In the genomic region with DNA sequence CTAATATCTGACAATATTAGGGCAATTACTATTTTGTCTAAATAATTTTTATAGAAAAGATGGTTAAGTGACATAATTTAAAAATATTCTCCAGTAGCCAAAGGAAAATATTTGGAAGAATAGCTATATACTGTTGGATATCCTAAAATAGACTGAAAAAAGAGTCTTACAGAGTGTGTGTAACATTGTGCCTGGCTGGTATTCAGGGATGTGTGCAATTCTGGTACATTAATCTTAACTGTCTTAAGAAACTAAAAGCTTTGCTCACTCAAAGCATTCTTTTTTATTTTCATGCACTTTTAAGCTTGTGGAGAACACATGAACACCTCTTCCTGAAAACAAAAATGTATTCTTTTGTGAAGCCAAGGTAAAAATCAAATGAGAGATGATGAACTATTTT, we compare ENCODE assay signal across 14 cellular contexts. TPM values are rescaled to one million over a fixed set of nuclear protein-coding genes. Genes with fewer than 3 reads are reported as not detected.
DNase-seq lines count a peak whose midpoint lies in the region; ATAC-seq and TF ChIP-seq lines count a peak whose summit lies in the region.
"Had no signal": no experiment of that assay in that cellular context is flagged by ENCODE, and none has a peak within 500 bp of the region (broad histone marks: within the 10 kb centered on the region; RNA-seq: fewer than 3 reads in every experiment).

No MANE protein-coding gene starts in this region.

- no peaks in the 10 kb centered on the region for H4K20me1 ChIP-seq in IMR-90 (ENCODE audit: insufficient read depth, low read length)

- H3K4me1 ChIP-seq in IMR-90 (ENCODE audit: control insufficient read depth, insufficient read depth, low read length) (no peaks in the 10 kb centered on the region; the same call in 1 of the 2 replicates), duodenal mucosa (ENCODE audit: control insufficient read depth in 1 of 2, insufficient read depth in 2 of 2, low read length in 2 of 2) (peaks cover 6 to 7% of the 10 kb centered on the region in 2 donors), mesenchymal stem cell (ENCODE audit: control insufficient read depth, insufficient read depth, low read depth, low read length) (peaks cover 1% of the 10 kb centered on the region), skeletal muscle tissue (ENCODE audit: control insufficient read depth in 3 of 3, insufficient read depth in 3 of 3, low read length in 3 of 3) (peaks cover 0 to 6% (median 5%) of the 10 kb centered on the region in 3 donors)

- peak overlapping the region in 1 of 2 experiments; percentile 35; a peak in 1 of 4 replicates for H4K8ac ChIP-seq in IMR-90 (ENCODE audit: low read depth in 2 of 2, low read length in 2 of 2)
- no peak overlapping the region for H4K8ac ChIP-seq in mesenchymal stem cell (ENCODE audit: low read length)

- no peak overlapping the region for H4K5ac ChIP-seq in IMR-90 (ENCODE audit: low read depth, low read length)

- TF ChIP-seq CTCF in IMR-90 (conservative IDR thresholded peaks at IDR 0.05; ENCODE audit: low read depth, low read length): no peak

- no peak overlapping the region for H2AK5ac ChIP-seq in IMR-90 (ENCODE audit: low read depth, low read length)
- no peak overlapping the region for H2AK5ac ChIP-seq in mesenchymal stem cell (ENCODE audit: low read length, severe bottlenecking)

- H2BK120ac ChIP-seq in IMR-90 (ENCODE audit: low read depth, low read length): no peak overlapping the region
- H2BK120ac ChIP-seq in mesenchymal stem cell (ENCODE audit: low read depth, low read length): no peak overlapping the region

- H3K9me1 ChIP-seq in IMR-90 (ENCODE audit: insufficient read depth, low read length): no peaks in the 10 kb centered on the region

- H3K79me1 ChIP-seq in IMR-90 (ENCODE audit: low read depth in 1 of 2, low read length in 2 of 2) (no peaks in the 10 kb centered on the region), mesenchymal stem cell (replicated peaks; ENCODE audit: low read length, poor library complexity, severe bottlenecking) (peaks cover 6% of the 10 kb centered on the region)

- dilution Hi-C loops in IMR-90 (cut with HindIII; ENCODE audit: low sequenced_read_pairs, unreplicated experiment): no loop called here

- H3K4me2 ChIP-seq in IMR-90 (ENCODE audit: low read depth, low read length): peak overlapping the region; percentile 48
- no peak overlapping the region for H3K4me2 ChIP-seq in mesenchymal stem cell (ENCODE audit: low read length, poor library complexity, severe bottlenecking)

- H3K9me3 ChIP-seq in IMR-90 (ENCODE audit: control insufficient read depth, insufficient read depth, low read length) (no peaks in the 10 kb centered on the region), duodenal mucosa (ENCODE audit: control insufficient read depth in 1 of 2, low read length in 2 of 2) (no peaks in the 10 kb centered on the region), mesenchymal stem cell (ENCODE audit: control insufficient read depth, low read length) (no peaks in the 10 kb centered on the region), skeletal muscle tissue (ENCODE audit: control insufficient read depth in 3 of 3, low read length in 3 of 3) (no peaks in the 10 kb centered on the region)

- H2AFZ ChIP-seq in IMR-90 (replicated peaks; ENCODE audit: low read length, poor library complexity): no peak overlapping the region
- no peak overlapping the region for H2AFZ ChIP-seq in mesenchymal stem cell (ENCODE audit: low read depth, low read length)

- H3K56ac ChIP-seq in IMR-90 (ENCODE audit: extremely low read depth, insufficient read depth, low read length): no peak overlapping the region

- no TSS peak for BruUV-seq in IMR-90 (replicated peaks; lab: Mats Ljungman, UMichigan)

- H3K18ac ChIP-seq in IMR-90 (ENCODE audit: low read depth, low read length): no peak overlapping the region; the same call in 1 of the 2 replicates
- no peak overlapping the region for H3K18ac ChIP-seq in mesenchymal stem cell (ENCODE audit: low read depth in 1 of 2, low read length in 2 of 2)

- no peak for TF ChIP-seq RAD21 in IMR-90 (IDR thresholded peaks at IDR 0.05; ENCODE audit: low read length)

- no peak for TF ChIP-seq POLR2A in IMR-90 (IDR thresholded peaks at IDR 0.05; ENCODE audit: low read depth, low read length)

- POLR2A ChIA-PET in IMR-90 (lab: Charles Lee; ENCODE audit: unreplicated experiment): no interaction called here

- H3K4me3 ChIP-seq in IMR-90 (ENCODE audit: insufficient read depth, low read depth, low read length): no peak overlapping the region
- H3K4me3 ChIP-seq in duodenal mucosa (ENCODE audit: low read depth in 1 of 2, low read length in 2 of 2): no peak overlapping the region
- H3K4me3 ChIP-seq in mesenchymal stem cell (ENCODE audit: insufficient read depth in 1 of 2, low read depth in 1 of 2, low read length in 2 of 2): peak overlapping the region in 1 of 2 experiments; percentile 2
- no peak overlapping the region for H3K4me3 ChIP-seq in skeletal muscle tissue (ENCODE audit: low read length in 3 of 3)

- H3K4ac ChIP-seq in IMR-90 (ENCODE audit: low read depth, low read length) (no peak overlapping the region), mesenchymal stem cell (ENCODE audit: low read depth in 1 of 2, low read length in 2 of 2) (no peak overlapping the region)

- H3K27ac ChIP-seq in IMR-90 (ENCODE audit: insufficient read depth, low read length) (peak overlapping the region; percentile 28; the same call in 1 of the 2 replicates), duodenal mucosa (ENCODE audit: low read depth, low read length) (peak overlapping the region; percentile 14), mesenchymal stem cell (ENCODE audit: low read length, poor library complexity, severe bottlenecking) (peak overlapping the region; percentile 73), skeletal muscle tissue (ENCODE audit: low read depth, low read length) (peak overlapping the region; percentile 3)

- H2BK15ac ChIP-seq in IMR-90 (ENCODE audit: low read depth, low read length): no peak overlapping the region
- H2BK15ac ChIP-seq in mesenchymal stem cell (ENCODE audit: low read depth, poor library complexity, severe bottlenecking): no peak overlapping the region

- 0 out of 2 replicates have a peak overlapping the region, but pooled peaks have one; percentile 53 for H2BK20ac ChIP-seq in IMR-90 (ENCODE audit: low read depth, low read length)

- intact Hi-C loops in IMR-90 (cut with micrococcal nuclease): no loop called here

- H3K23ac ChIP-seq in IMR-90 (ENCODE audit: low read depth, low read length): no peak overlapping the region; the same call in 1 of the 2 replicates
- no peak overlapping the region for H3K23ac ChIP-seq in mesenchymal stem cell (ENCODE audit: low read length in 2 of 2)

- no peak overlapping the region for H3K14ac ChIP-seq in IMR-90 (replicated peaks; ENCODE audit: low read depth, low read length)
- H3K14ac ChIP-seq in mesenchymal stem cell (ENCODE audit: low read length in 2 of 2): no peak overlapping the region

- DNase-seq in IMR-90 (peak; percentile 26), mesenchymal stem cell (no peak), left lobe of liver (ENCODE audit: low spot score) (no peak), DMS 273 (lab: John Stamatoyannopoulos, UW; ENCODE audit: unreplicated experiment) (no peak), OCI-M1 (lab: John Stamatoyannopoulos, UW) (no peak)
- DNase-seq: activated CD4-positive, alpha-beta T cell treated with anti-CD3 and anti-CD28 coated beads, Interleukin-2, amount 50 U/mL, for 48 hours; AML-193; aorta; NCI-H2107; stimulated activated naive CD8-positive, alpha-beta T cell treated with anti-CD3 and anti-CD28 coated beads, Interleukin-15, Interleukin-2, amounts not matched to agents 100 U/mL and 50 U/mL, for 24 hours had no signal

- ATAC-seq in IMR-90 (ENCODE audit: low read depth) (peak; percentile 50), left lobe of liver (no peak), GM21717 (IDR thresholded peaks at IDR 0.05; ENCODE audit: unreplicated experiment) (no peak)
- ATAC-seq: HepG2; stimulated activated naive CD8-positive, alpha-beta T cell treated with anti-CD3 and anti-CD28 coated beads, Interleukin-15, Interleukin-2, amounts not matched to agents 100 U/mL and 50 U/mL, for 24 hours had no signal

- no peak overlapping the region for H2AK9ac ChIP-seq in IMR-90 (replicated peaks; ENCODE audit: low read depth, low read length, poor library complexity)

- CTCF ChIA-PET in IMR-90 (lab: Yijun Ruan, JAX): interaction anchor here (0.5 to 2.1 kb wide), 5 partner anchors 10 to 533 kb away, joined by 3 to 5 read pairs (median 3); a partner anchor contains a TSS

- H2BK12ac ChIP-seq in mesenchymal stem cell (ENCODE audit: low read length in 2 of 2): no peak overlapping the region

- H3K36me3 ChIP-seq in IMR-90 (ENCODE audit: control insufficient read depth, insufficient read depth, low read length) (peaks cover 3% of the 10 kb centered on the region), duodenal mucosa (ENCODE audit: control insufficient read depth in 1 of 2, insufficient read depth in 2 of 2, low read length in 2 of 2) (no peaks in the 10 kb centered on the region), mesenchymal stem cell (ENCODE audit: control insufficient read depth in 1 of 2, insufficient read depth in 2 of 2, low read depth in 1 of 2, low read length in 2 of 2) (peaks cover 0 to 11% of the 10 kb centered on the region in 2 experiments), skeletal muscle tissue (ENCODE audit: control insufficient read depth in 3 of 3, insufficient read depth in 3 of 3, low read length in 3 of 3) (no peaks in the 10 kb centered on the region)

- in situ Hi-C loops in IMR-90 (cut with MboI; ENCODE audit: low sequenced_read_pairs): no loop called here

- H3K27me3 ChIP-seq in IMR-90 (ENCODE audit: control insufficient read depth, insufficient read depth, low read length) (no peaks in the 10 kb centered on the region), duodenal mucosa (ENCODE audit: control insufficient read depth in 1 of 2, insufficient read depth in 2 of 2, low read length in 2 of 2) (no peaks in the 10 kb centered on the region), mesenchymal stem cell (ENCODE audit: control insufficient read depth in 1 of 2, insufficient read depth in 1 of 2, low read length in 2 of 2) (no peaks in the 10 kb centered on the region), skeletal muscle tissue (ENCODE audit: control insufficient read depth in 3 of 3, insufficient read depth in 3 of 3, low read length in 3 of 3) (no peaks in the 10 kb centered on the region)

- H3K9ac ChIP-seq in IMR-90 (ENCODE audit: low read depth, low read length) (no peak overlapping the region), duodenal mucosa (ENCODE audit: low read depth in 1 of 2, low read length in 2 of 2) (no peak overlapping the region), mesenchymal stem cell (ENCODE audit: low read length) (peak overlapping the region; percentile 67), skeletal muscle tissue (ENCODE audit: low read depth in 1 of 3, low read length in 3 of 3) (peak overlapping the region in 1 of 3 donors; percentile 51)

- H2BK5ac ChIP-seq in IMR-90 (ENCODE audit: low read depth, low read length, poor library complexity, severe bottlenecking) (peak overlapping the region; percentile 55), mesenchymal stem cell (ENCODE audit: low read depth, low read length, poor library complexity, severe bottlenecking) (no peak overlapping the region)

- H4K91ac ChIP-seq in IMR-90 (ENCODE audit: insufficient read depth, low read depth, low read length) (no peak overlapping the region), mesenchymal stem cell (ENCODE audit: low read length) (no peak overlapping the region)

RNA-seq across cellular contexts. Expression of a gene that starts 10.1 kb away (rescaled TPM):
- total RNA-seq in IMR-90 (2012; rRNA removed): 12.7 and 17.2 TPM in 2 replicates
- polyA plus RNA-seq in IMR-90 (2012; rRNA removed): 12.9 and 14.1 TPM in 2 replicates
- 1.7 and 2.5 TPM in 2 replicates for polyA plus RNA-seq in IMR-90 (2012; cell fraction: cytosol; rRNA removed)
- polyA plus RNA-seq in IMR-90 (2012; cell fraction: nucleus; rRNA removed; ENCODE audit: low replicate concordance): 32.2 and 127 TPM in 2 replicates
- polyA plus RNA-seq in mesenchymal stem cell (2013, experiment 1 of 2): 33.2 TPM
- polyA plus RNA-seq in mesenchymal stem cell (2013, experiment 2 of 2): 34.3 TPM
- 20.4 TPM for total RNA-seq in skeletal muscle tissue
- total RNA-seq in left lobe of liver: 21.5 TPM

Comparison
In these comparisons a context has a peak if more than half of its experiments do, and no peak if none do; other contexts are left out.
1. H3K27ac ChIP-seq: peak in every context shown above with its lines; median percentile 73 in mesenchymal stem cell; 28 in IMR-90; 14 in duodenal mucosa; 3 in skeletal muscle tissue.